ENCODE assay signal across 14 cellular contexts in genomic region chr6:63245908-63246307, GRCh38. TPM values are rescaled to one million over a fixed set of nuclear protein-coding genes. Genes with fewer than 3 reads are reported as not detected.
DNase-seq lines count a peak whose midpoint lies in the region; ATAC-seq and TF ChIP-seq lines count a peak whose summit lies in the region.
"Had no signal": no experiment of that assay in that cellular context is flagged by ENCODE, and none has a peak within 500 bp of the region (broad histone marks: within the 10 kb centered on the region; RNA-seq: fewer than 3 reads in every experiment).

No MANE protein-coding gene starts in this region.

- peaks cover 5% of the 10 kb centered on the region for H3K27me3 ChIP-seq in WERI-Rb-1 (ENCODE audit: insufficient read depth, low read depth, severe bottlenecking)

- DNase-seq in COLO668 (lab: John Stamatoyannopoulos, UW; ENCODE audit: unreplicated experiment): peak; percentile 1
- peak; percentile 43 for DNase-seq in WERI-Rb-1
- DNase-seq in activated CD4-positive, alpha-beta T cell treated with anti-CD3 and anti-CD28 coated beads, Interleukin-2, amount 10 ng/mL, durations not matched to agents 24 days and 14 days: no peak
- no peak for DNase-seq in activated effector memory CD4-positive, alpha-beta T cell treated with anti-CD3 and anti-CD28 coated beads, Interleukin-2, amount 50 U/mL, for 16 hours
- DNase-seq in coronary artery (ENCODE audit: low spot score): no peak
- no peak for DNase-seq in SIG-M5 (lab: John Stamatoyannopoulos, UW)
- DNase-seq: activated CD4-positive, alpha-beta memory T cell treated with anti-CD3 and anti-CD28 coated beads, Interleukin-2, amount 10 ng/mL, durations not matched to agents 7 days and 5 days; activated naive CD8-positive, alpha-beta T cell treated with anti-CD3 and anti-CD28 coated beads, Interleukin-2, amount 50 U/mL, for 24 hours; foreskin melanocyte; GF-D8; IMR-90; left cardiac atrium had no signal

- no peaks in the 10 kb centered on the region for H3K4me1 Mint-ChIP-seq in activated CD4-positive, alpha-beta T cell treated with anti-CD3 and anti-CD28 coated beads, Interleukin-2, amount 10 ng/mL, durations not matched to agents 24 days and 14 days
- H3K4me1 Mint-ChIP-seq: activated CD4-positive, alpha-beta memory T cell treated with anti-CD3 and anti-CD28 coated beads, Interleukin-2, amount 10 ng/mL, durations not matched to agents 7 days and 5 days; activated naive CD8-positive, alpha-beta T cell treated with anti-CD3 and anti-CD28 coated beads, Interleukin-2, amount 50 U/mL, for 24 hours had no signal

- TF ChIP-seq CTCF in WERI-Rb-1 (IDR thresholded peaks at IDR 0.05; ENCODE audit: low read depth, low read length) (peak; percentile 38; the same call in 1 of the 2 replicates), coronary artery (IDR thresholded peaks at IDR 0.05) (no peak)

- H3K9me3 Mint-ChIP-seq in activated CD4-positive, alpha-beta T cell treated with anti-CD3 and anti-CD28 coated beads, Interleukin-2, amount 10 ng/mL, durations not matched to agents 24 days and 14 days: no peaks in the 10 kb centered on the region
- H3K9me3 Mint-ChIP-seq: activated CD4-positive, alpha-beta memory T cell treated with anti-CD3 and anti-CD28 coated beads, Interleukin-2, amount 10 ng/mL, durations not matched to agents 7 days and 5 days; activated naive CD8-positive, alpha-beta T cell treated with anti-CD3 and anti-CD28 coated beads, Interleukin-2, amount 50 U/mL, for 24 hours had no signal

- no peak overlapping the region for H3K27ac Mint-ChIP-seq in activated CD4-positive, alpha-beta T cell treated with anti-CD3 and anti-CD28 coated beads, Interleukin-2, amount 10 ng/mL, durations not matched to agents 24 days and 14 days
- H3K27ac Mint-ChIP-seq: activated CD4-positive, alpha-beta memory T cell treated with anti-CD3 and anti-CD28 coated beads, Interleukin-2, amount 10 ng/mL, durations not matched to agents 7 days and 5 days; activated naive CD8-positive, alpha-beta T cell treated with anti-CD3 and anti-CD28 coated beads, Interleukin-2, amount 50 U/mL, for 24 hours had no signal

- peak; percentile 77 for ATAC-seq in GM19395 (IDR thresholded peaks at IDR 0.05; ENCODE audit: unreplicated experiment)
- ATAC-seq in HG03175 (IDR thresholded peaks at IDR 0.05; ENCODE audit: unreplicated experiment): peak; percentile 74
- ATAC-seq: activated naive CD8-positive, alpha-beta T cell treated with anti-CD3 and anti-CD28 coated beads, Interleukin-2, amount 50 U/mL, for 24 hours; left cardiac atrium had no signal

- H3K27me3 Mint-ChIP-seq in activated CD4-positive, alpha-beta T cell treated with anti-CD3 and anti-CD28 coated beads, Interleukin-2, amount 10 ng/mL, durations not matched to agents 24 days and 14 days: no peaks in the 10 kb centered on the region
- H3K27me3 Mint-ChIP-seq: activated CD4-positive, alpha-beta memory T cell treated with anti-CD3 and anti-CD28 coated beads, Interleukin-2, amount 10 ng/mL, durations not matched to agents 7 days and 5 days; activated naive CD8-positive, alpha-beta T cell treated with anti-CD3 and anti-CD28 coated beads, Interleukin-2, amount 50 U/mL, for 24 hours had no signal

- H3K27ac ChIP-seq in WERI-Rb-1 (no peak overlapping the region), coronary artery (no peak overlapping the region)

- H3K36me3 Mint-ChIP-seq in activated CD4-positive, alpha-beta T cell treated with anti-CD3 and anti-CD28 coated beads, Interleukin-2, amount 10 ng/mL, durations not matched to agents 24 days and 14 days (ENCODE audit: low read depth): no peaks in the 10 kb centered on the region

- no peaks in the 10 kb centered on the region for H3K9me3 ChIP-seq in WERI-Rb-1 (ENCODE audit: severe bottlenecking)

- intact Hi-C loops in activated CD4-positive, alpha-beta T cell treated with anti-CD3 and anti-CD28 coated beads, Interleukin-2, amount 10 ng/mL, durations not matched to agents 24 days and 14 days (cut with micrococcal nuclease): no loop called here

- H3K4me3 Mint-ChIP-seq in activated CD4-positive, alpha-beta T cell treated with anti-CD3 and anti-CD28 coated beads, Interleukin-2, amount 10 ng/mL, durations not matched to agents 24 days and 14 days: no peak overlapping the region
- H3K4me3 Mint-ChIP-seq: activated CD4-positive, alpha-beta memory T cell treated with anti-CD3 and anti-CD28 coated beads, Interleukin-2, amount 10 ng/mL, durations not matched to agents 7 days and 5 days; activated naive CD8-positive, alpha-beta T cell treated with anti-CD3 and anti-CD28 coated beads, Interleukin-2, amount 50 U/mL, for 24 hours had no signal

- no peaks in the 10 kb centered on the region for H3K36me3 ChIP-seq in WERI-Rb-1

- H3K4me3 ChIP-seq in WERI-Rb-1 (ENCODE audit: low read depth, low read length) (no peak overlapping the region), coronary artery (no peak overlapping the region)

RNA-seq across cellular contexts. Expression of gene FKBP1C, which starts 34.6 kb away (rescaled TPM):
- total RNA-seq in activated CD4-positive, alpha-beta T cell treated with anti-CD3 and anti-CD28 coated beads, Interleukin-2, amount 10 ng/mL, durations not matched to agents 24 days and 14 days: 3.5 and 3.6 TPM in 2 replicates

Comparison
In these comparisons a context has a peak if more than half of its experiments do, and no peak if none do; other contexts are left out.
1. DNase-seq: peak in COLO668 (single experiment) and WERI-Rb-1 (single experiment); none in activated CD4-positive, alpha-beta T cell treated with anti-CD3 and anti-CD28 coated beads, Interleukin-2, amount 10 ng/mL, durations not matched to agents 24 days and 14 days (single experiment), activated effector memory CD4-positive, alpha-beta T cell treated with anti-CD3 and anti-CD28 coated beads, Interleukin-2, amount 50 U/mL, for 16 hours (single experiment), coronary artery (single experiment) and SIG-M5 (single experiment).